In the genomic region with DNA sequence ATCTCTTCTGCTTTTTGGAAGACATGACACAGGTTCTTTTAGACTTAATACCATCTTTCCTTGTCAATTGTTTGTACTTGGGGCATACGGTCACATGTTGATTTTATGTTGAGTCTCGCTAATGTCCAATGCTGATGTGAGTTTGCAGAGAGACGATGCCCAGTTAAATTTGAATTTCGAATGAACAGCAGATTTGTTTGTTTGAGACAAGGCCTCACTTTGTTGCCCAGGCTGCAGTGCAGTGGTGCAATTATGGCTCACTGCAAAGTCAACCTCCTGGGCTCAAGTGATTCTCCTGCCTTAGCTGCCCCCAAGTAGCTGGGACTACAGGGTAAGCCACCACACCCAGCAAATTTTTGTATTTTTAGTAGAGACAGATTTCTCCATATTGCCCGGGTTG, we compare ENCODE assay signal across 17 cellular contexts.
DNase-seq lines count a peak whose midpoint lies in the region; ATAC-seq and TF ChIP-seq lines count a peak whose summit lies in the region.
"Had no signal": no experiment of that assay in that cellular context is flagged by ENCODE, and none has a peak within 500 bp of the region (broad histone marks: within the 10 kb centered on the region; RNA-seq: fewer than 3 reads in every experiment).

No MANE protein-coding gene starts in this region.

- no peak for ATAC-seq in HG03460 (IDR thresholded peaks at IDR 0.05; ENCODE audit: unreplicated experiment)
- no peak for ATAC-seq in HG03097 (IDR thresholded peaks at IDR 0.05; ENCODE audit: low FRiP score, unreplicated experiment)

- TF ChIP-seq CTCF in GM13977 (IDR thresholded peaks at IDR 0.05; ENCODE audit: extremely low read depth, insufficient read depth, missing control alignments) = no peak

- in situ Hi-C loops in GM13977 (cut with MboI; ENCODE audit: low pct_unique_long_range_greater_than_20kb, low sequenced_read_pairs, unreplicated experiment) = no loop called here

- DNase-seq in globus pallidus (ENCODE audit: low spot score) (peak; percentile 83), hippocampal formation (lab: John Stamatoyannopoulos, UW) (peak; percentile 6 to 13), midbrain (lab: John Stamatoyannopoulos, UW) (peak; percentile 40), putamen (ENCODE audit: low spot score) (peak; percentile 75), GM13977 (ENCODE audit: low spot score) (no peak), 8988T (no peak)
- DNase-seq: BE2C; Calu3; CD4-positive, alpha-beta T cell; CD8-positive, alpha-beta memory T cell; DMS53; DMS79 treated with DMSO at 0.1 percent for 48 hours; GF-D8; GOT3; HFFc6 had no signal

Comparison
In these comparisons a context has a peak if more than half of its experiments do, and no peak if none do; other contexts are left out.
1. DNase-seq: peak in globus pallidus (single experiment), hippocampal formation (2 of 2), midbrain (single experiment) and putamen (single experiment); none in GM13977 (single experiment) and 8988T (single experiment).